8 cellular contexts compared by ENCODE assay signal in the genomic region with DNA sequence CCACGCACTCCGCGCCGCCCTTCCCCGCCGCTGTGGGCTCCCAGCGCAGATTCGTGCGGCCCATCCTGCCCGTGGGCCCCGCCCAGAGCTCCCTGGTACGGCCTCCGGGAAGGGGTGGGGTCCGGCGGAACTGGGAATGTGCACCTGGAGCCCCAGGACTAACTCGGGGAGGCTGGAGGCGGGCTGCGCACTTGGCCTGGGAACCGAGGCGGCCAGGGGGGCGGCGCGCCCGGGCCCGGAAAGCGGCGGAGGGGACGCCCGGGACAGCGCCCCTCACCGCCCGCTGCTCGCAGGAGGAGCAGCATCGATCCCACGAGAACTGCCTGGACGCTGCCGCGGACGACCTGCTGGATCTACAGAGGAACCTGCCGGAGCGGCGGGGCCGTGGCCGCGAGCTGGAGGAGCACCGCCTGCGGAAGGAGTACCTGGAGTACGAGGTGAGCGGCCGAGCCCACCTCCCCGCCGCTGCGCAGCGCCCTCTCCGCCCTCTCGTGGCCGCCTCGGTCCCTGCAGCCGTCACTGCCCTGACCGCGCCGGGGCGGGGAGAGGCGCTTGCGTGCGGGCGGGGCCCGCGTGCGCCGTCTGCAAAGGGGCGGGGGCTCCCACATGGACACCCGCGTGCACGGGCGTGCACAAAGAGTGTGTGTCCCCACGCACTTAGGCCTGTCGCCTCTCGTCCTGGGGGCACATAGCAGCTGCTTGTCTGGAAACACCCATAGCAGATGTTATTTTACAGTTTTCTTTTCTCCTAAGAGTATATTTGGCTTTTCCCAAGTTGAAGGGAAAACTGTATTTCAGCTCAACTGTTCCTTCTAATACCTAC. TPM values are rescaled to one million over a fixed set of nuclear protein-coding genes. Genes with fewer than 3 reads are reported as not detected.
DNase-seq lines count a peak whose midpoint lies in the region; ATAC-seq and TF ChIP-seq lines count a peak whose summit lies in the region.

No MANE protein-coding gene starts in this region.

- H3K9me3 ChIP-seq in ectodermal cell (ENCODE audit: control insufficient read depth, low read length) (no peaks in the 10 kb centered on the region), lung (ENCODE audit: control insufficient read depth in 2 of 2, insufficient read depth in 1 of 2, low read length in 1 of 2) (no peaks in the 10 kb centered on the region)

- peaks cover 24% of the 10 kb centered on the region for H3K27me3 ChIP-seq in ectodermal cell (ENCODE audit: control insufficient read depth, insufficient read depth, low read length, poor library complexity, severe bottlenecking)
- no peaks in the 10 kb centered on the region for H3K27me3 ChIP-seq in lung (ENCODE audit: control insufficient read depth, insufficient read depth)

- H3K27ac ChIP-seq in ectodermal cell (ENCODE audit: insufficient read depth, low read depth, low read length, poor library complexity, severe bottlenecking) (no peak overlapping the region), lung (ENCODE audit: low read depth in 1 of 2, low read length in 1 of 2) (peak overlapping the region in 1 of 2 donors; percentile 90)

- 1% methylated on average over 79 of the region's 79 CpGs for WGBS in ectodermal cell, 2 experiments
- WGBS in lung, 2 donors = 8% methylated on average over 59 to 79 of the region's 79 CpGs

- H3K4me1 ChIP-seq in ectodermal cell (ENCODE audit: control insufficient read depth, insufficient read depth, low read length) (peaks cover 5% of the 10 kb centered on the region), lung (ENCODE audit: control insufficient read depth in 2 of 2, insufficient read depth in 2 of 2, low read length in 2 of 2) (no peaks in the 10 kb centered on the region)

- ATAC-seq in HG02885 (IDR thresholded peaks at IDR 0.05; ENCODE audit: poor library complexity, unreplicated experiment) (peak; percentile 76), lung (ENCODE audit: insufficient read depth, low FRiP score) (peak; percentile 92)

- peak; percentile 90 for TF ChIP-seq CTCF in GM12873 (IDR thresholded peaks at IDR 0.05; ENCODE audit: insufficient read depth, low read depth, low read length, missing control alignments)
- TF ChIP-seq CTCF in lung (IDR thresholded peaks at IDR 0.05; ENCODE audit: control extremely low read depth, extremely low read depth) = peak; percentile 84

- no peaks in the 10 kb centered on the region for H3K36me3 ChIP-seq in ectodermal cell (ENCODE audit: control insufficient read depth, insufficient read depth, low read length)
- H3K36me3 ChIP-seq in lung (ENCODE audit: control insufficient read depth in 2 of 2, insufficient read depth in 2 of 2, low read length in 2 of 2) = peaks cover 0 to 14% of the 10 kb centered on the region in 2 donors

- H3K4me3 ChIP-seq in ectodermal cell (ENCODE audit: insufficient read depth, low read depth, low read length) = peak overlapping the region; percentile 64
- H3K4me3 ChIP-seq in lung = peak overlapping the region; percentile 70

- DNase-seq in NCI-H345 treated with DMSO at 0.1 percent for 48 hours (lab: John Stamatoyannopoulos, UW; ENCODE audit: unreplicated experiment) (peak; percentile 74), lung (ENCODE audit: low spot score) (peak; percentile 85), MV-4-11 (lab: John Stamatoyannopoulos, UW) (no peak)
- DNase-seq in activated CD8-positive, alpha-beta memory T cell treated with anti-CD3 and anti-CD28 coated beads for 1 hour (ENCODE audit: extremely low read depth in 1 of 2, low read depth in 1 of 2) = peak; percentile 26 to 74
- DNase-seq in stimulated activated CD4-positive, alpha-beta T cell treated with anti-CD3 and anti-CD28 coated beads, TNF-alpha, amount 100 ng/mL, for 24 hours (ENCODE audit: low read depth in 3 of 3) = peak; percentile 62 to 81 (median 75)

RNA-seq across cellular contexts. Expression of a gene that starts 25.2 kb away (rescaled TPM):
- 0.70 TPM for polyA plus RNA-seq in ectodermal cell (2013, experiment 1 of 4)
- 0.98 TPM for polyA plus RNA-seq in ectodermal cell (2013, experiment 2 of 4)
- polyA plus RNA-seq in ectodermal cell (2013, experiment 3 of 4) = 0.53 TPM
- polyA plus RNA-seq in ectodermal cell (2013, experiment 4 of 4) = 0.77 TPM
- 10 to 100 TPM; 29.6 to 48.1 TPM for total RNA-seq in lung
- polyA plus RNA-seq in lung = 10 to 100 TPM; 20.9 to 28.5 TPM
